ENCODE assay signal across 35 cellular contexts in the genomic region with DNA sequence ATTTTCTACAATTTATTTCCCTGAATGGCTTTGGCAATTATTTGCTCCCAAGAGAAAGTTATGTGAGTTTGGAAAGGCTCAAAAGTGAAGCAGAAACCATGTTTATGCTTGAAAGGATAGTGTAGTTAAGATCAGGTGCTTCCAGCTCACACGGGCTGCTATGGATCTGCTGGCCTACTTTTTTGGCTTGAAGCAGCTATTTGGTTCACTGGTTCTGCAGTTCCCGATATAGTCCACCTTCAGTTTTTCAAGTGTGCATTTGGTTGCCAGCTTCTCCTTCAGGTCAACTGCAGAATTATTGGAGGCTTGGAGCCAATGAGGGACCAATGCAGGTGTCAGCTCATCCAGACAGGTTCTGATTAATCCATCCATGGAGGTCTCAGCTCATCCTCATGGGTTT.
"Had no signal": no experiment of that assay in that cellular context is flagged by ENCODE, and none has a peak within 500 bp of the region (broad histone marks: within the 10 kb centered on the region; RNA-seq: fewer than 3 reads in every experiment).

No MANE protein-coding gene starts in this region.

- H3K4me2 ChIP-seq: KMS-11 had no signal

- H3K36me3 ChIP-seq: MG63 had no signal

- DNase-seq: Karpas-422, Kasumi-1, MG63, MM.1S, MV-4-11, NCI-H1048, NCI-H1092, NCI-H1092 treated with DMSO at 0.1 percent for 48 hours, NCI-H1105, NCI-H1105 treated with DMSO at 0.1 percent for 48 hours, NCI-H1417, NCI-H1417 treated with DMSO at 0.1 percent for 48 hours, NCI-H1436, NCI-H1436 treated with DMSO at 0.1 percent for 48 hours, NCI-H146, NCI-H1694, NCI-H1694 treated with DMSO at 0.1 percent for 48 hours, NCI-H187, NCI-H187 treated with DMSO at 0.1 percent for 48 hours, NCI-H1930, NCI-H2029, NCI-H2029 treated with DMSO at 0.1 percent for 48 hours, NCI-H2081, NCI-H2081 treated with DMSO at 0.1 percent for 48 hours, NCI-H2107, NCI-H2171, NCI-H2171 treated with DMSO at 0.1 percent for 48 hours, NCI-H2227 treated with DMSO at 0.1 percent for 48 hours, NCI-H226, NCI-H345, NCI-H446, NCI-H446 treated with DMSO at 0.1 percent for 48 hours, NCI-H510A, NCI-H510A treated with DMSO at 0.1 percent for 48 hours had no signal

- H3K27me3 ChIP-seq: MG63 had no signal

- H3K4me3 ChIP-seq: MG63 had no signal

- H3K27ac ChIP-seq: KMS-11 had no signal

- H3K9me3 ChIP-seq: MG63 had no signal

- H3K9ac ChIP-seq: KMS-11 had no signal
